In the genomic region with DNA sequence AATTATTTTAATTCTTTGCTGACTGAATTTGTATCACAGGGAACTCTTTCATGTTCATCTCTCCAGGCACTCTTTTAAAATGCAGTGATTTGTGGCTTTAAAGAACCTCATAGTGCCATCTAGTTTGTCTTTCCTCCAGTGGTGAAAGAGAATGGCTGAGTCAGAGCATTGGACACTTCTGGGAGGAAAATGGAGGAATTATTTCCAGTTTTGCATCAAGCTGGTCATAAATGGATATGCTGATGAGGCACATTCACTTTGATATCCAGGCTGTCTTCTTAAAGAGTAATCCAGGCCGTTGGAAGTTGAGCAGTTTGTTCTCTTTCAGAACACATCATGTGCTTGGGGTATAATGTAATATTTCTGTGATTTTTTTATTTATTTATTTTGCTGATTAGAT, we compare ENCODE assay signal across 18 cellular contexts.
DNase-seq lines count a peak whose midpoint lies in the region; ATAC-seq, FAIRE-seq and TF ChIP-seq lines count a peak whose summit lies in the region.
"Had no signal": no experiment of that assay in that cellular context is flagged by ENCODE, and none has a peak within 500 bp of the region (broad histone marks: within the 10 kb centered on the region; RNA-seq: fewer than 3 reads in every experiment).

No MANE protein-coding gene starts in this region.

- no peak for FAIRE-seq in A549 (lab: Jason Lieb, UNC)
- peak; percentile 55 for FAIRE-seq in astrocyte (lab: Jason Lieb, UNC)
- FAIRE-seq in pancreas (lab: Jason Lieb, UNC), result no peak
- FAIRE-seq: A204.1, GM12892 had no signal

- DNase-seq in A549 (ENCODE audit: low read depth in 1 of 2, low spot score in 1 of 2) (no peak), astrocyte (ENCODE audit: low read depth) (no peak), foreskin melanocyte (peak; percentile 94), pancreas (no peak)
- no peak for DNase-seq in activated effector memory CD4-positive, alpha-beta T cell treated with Interleukin-2 at 50 U/mL for 16 hours
- DNase-seq: AML-193, Calu3, DND-41, GDM1, NCI-H1436, NCI-H2081, SJCRH30 had no signal

- no peak for TF ChIP-seq POLR2A in A549 (IDR thresholded peaks at IDR 0.05; ENCODE audit: low read length)

- peaks cover 23% of the 10 kb centered on the region for H3K4me1 ChIP-seq in A549
- H3K4me1 ChIP-seq in HEK293 (ENCODE audit: control insufficient read depth, insufficient read depth, low read length), result no peaks in the 10 kb centered on the region
- peaks cover 5% of the 10 kb centered on the region for H3K4me1 ChIP-seq in astrocyte (ENCODE audit: insufficient read depth, low read length)
- no peaks in the 10 kb centered on the region for H3K4me1 ChIP-seq in pancreas
- H3K4me1 ChIP-seq: SJCRH30 had no signal

- no peak overlapping the region for H2AFZ ChIP-seq in astrocyte (ENCODE audit: low read depth, low read length)

- H3K36me3 ChIP-seq in HEK293 (ENCODE audit: control insufficient read depth in 2 of 2, insufficient read depth in 1 of 2, low read length in 2 of 2), result peaks cover 0 to 13% of the 10 kb centered on the region in 2 experiments; a peak in 1 of 3 replicates
- H3K36me3 ChIP-seq in astrocyte (ENCODE audit: insufficient read depth, low read length), result peaks cover 7% of the 10 kb centered on the region
- H3K36me3 ChIP-seq in pancreas, result peaks cover 0 to 9% (median 0%) of the 10 kb centered on the region in 3 donors
- H3K36me3 ChIP-seq: SJCRH30 had no signal

- H3K79me2 ChIP-seq in astrocyte (ENCODE audit: insufficient read depth, low read length), result peaks cover 18% of the 10 kb centered on the region

- CTCF ChIA-PET in A549 (lab: Yijun Ruan, JAX) (no interaction called here), HEK293 (lab: Yijun Ruan, JAX) (interaction anchor here (0.7 kb wide), 1 partner anchor 163 kb away, joined by 4 read pairs; no protein-coding TSS in a partner anchor)

- TF ChIP-seq CTCF in A549 (IDR thresholded peaks at IDR 0.05), result no peak
- no peak for TF ChIP-seq CTCF in HEK293 (tag by site-specific recombination; IDR thresholded peaks at IDR 0.05)
- no peak for TF ChIP-seq CTCF in astrocyte (IDR thresholded peaks at IDR 0.05; ENCODE audit: insufficient read depth, low read depth, low read length)
- TF ChIP-seq CTCF in pancreas (IDR thresholded peaks at IDR 0.05), result no peak

- H3K9me3 ChIP-seq in A549 (no peaks in the 10 kb centered on the region), HEK293 (ENCODE audit: control insufficient read depth, insufficient read depth, low read depth, low read length) (no peaks in the 10 kb centered on the region), astrocyte (ENCODE audit: insufficient read depth, low read depth, low read length) (no peaks in the 10 kb centered on the region), pancreas (no peaks in the 10 kb centered on the region)
- H3K9me3 ChIP-seq: SJCRH30 had no signal

- no peaks in the 10 kb centered on the region for H3K27me3 Mint-ChIP-seq in astrocyte (ENCODE audit: low read depth, unreplicated experiment)

- peaks cover 2% of the 10 kb centered on the region for H3K36me3 Mint-ChIP-seq in astrocyte (ENCODE audit: low read depth, unreplicated experiment)

- no peaks in the 10 kb centered on the region for H4K20me1 ChIP-seq in astrocyte (ENCODE audit: insufficient read depth, low read length)

- no peak for TF ChIP-seq EP300 in A549 (IDR thresholded peaks at IDR 0.05)

- no peak overlapping the region for H3K4me3 ChIP-seq in A549
- no peak overlapping the region for H3K4me3 ChIP-seq in HEK293 (ENCODE audit: low read depth, low read length)
- H3K4me3 ChIP-seq in astrocyte (ENCODE audit: insufficient read depth, low read depth, low read length), result no peak overlapping the region
- no peak overlapping the region for H3K4me3 ChIP-seq in pancreas
- H3K4me3 ChIP-seq: SJCRH30 had no signal

- H3K9ac ChIP-seq in astrocyte (ENCODE audit: low read length), result no peak overlapping the region

- TF ChIP-seq RAD21 in A549 (conservative IDR thresholded peaks at IDR 0.05 in 1 of 2, IDR thresholded peaks at IDR 0.05 in 1 of 2), result no peak

- peaks cover 19% of the 10 kb centered on the region for H3K4me1 Mint-ChIP-seq in astrocyte (ENCODE audit: low read depth, unreplicated experiment)

- H3K27ac ChIP-seq in A549 (peak overlapping the region in 1 of 2 experiments; percentile 36; a peak in 1 of 6 replicates), HEK293 (ENCODE audit: extremely low read depth, low read depth, low read length) (no peak overlapping the region), astrocyte (ENCODE audit: low read depth, low read length) (no peak overlapping the region), pancreas (no peak overlapping the region)
- H3K27ac ChIP-seq: RWPE1, SJCRH30 had no signal

- POLR2A ChIA-PET in A549 (lab: Yijun Ruan, JAX), result no interaction called here
- POLR2A ChIA-PET in HEK293 (lab: Yijun Ruan, JAX), result no interaction called here

- H3K4me3 Mint-ChIP-seq in astrocyte (ENCODE audit: unreplicated experiment), result no peak overlapping the region

- H3K27me3 ChIP-seq in astrocyte (ENCODE audit: insufficient read depth, low read length), result no peaks in the 10 kb centered on the region
- no peaks in the 10 kb centered on the region for H3K27me3 ChIP-seq in pancreas
- H3K27me3 ChIP-seq: SJCRH30 had no signal

- peak overlapping the region; percentile 57; the same call in 2 of the 3 replicates for H3K4me2 ChIP-seq in A549
- H3K4me2 ChIP-seq in astrocyte (ENCODE audit: low read length), result no peak overlapping the region

- intact Hi-C loops in pancreas (cut with DNase I), result no loop called here

- H3K27ac Mint-ChIP-seq in astrocyte (ENCODE audit: unreplicated experiment), result peak overlapping the region; percentile 16

- ATAC-seq in A549 (peak; percentile 25 to 26; a peak in 3 of 6 replicates), HG03571 (IDR thresholded peaks at IDR 0.05; ENCODE audit: unreplicated experiment) (no peak), pancreas (no peak), GM19324 (IDR thresholded peaks at IDR 0.05; ENCODE audit: low FRiP score, unreplicated experiment) (no peak)

- WGBS in A549 (ENCODE audit: missing lambda C conversion rate), result 39% methylated on average over 1 of the region's 1 CpG
- WGBS in pancreas, 2 donors, result 62 to 67% methylated on average over 1 of the region's 1 CpG

- no peaks in the 10 kb centered on the region for H3K9me3 Mint-ChIP-seq in astrocyte (ENCODE audit: unreplicated experiment)

TF ChIP-seq in A549, 52 proteins besides CTCF, POLR2A, EP300 and RAD21:
- TF ChIP-seq RARB (CRISPR knock-in tag; IDR thresholded peaks at IDR 0.05) (no peak), SREBF2 (IDR thresholded peaks at IDR 0.05) (no peak), MAFK (IDR thresholded peaks at IDR 0.05; ENCODE audit: partially characterized antibody) (peak; percentile 93), HDAC2 (IDR thresholded peaks at IDR 0.05) (no peak), FOSB (CRISPR knock-in tag; IDR thresholded peaks at IDR 0.05) (no peak)

TF ChIP-seq in HEK293, 187 proteins besides CTCF, POLR2A, EP300 and RAD21:
- TF ChIP-seq TRIM28 (IDR thresholded peaks at IDR 0.05; ENCODE audit: borderline replicate concordance, low read length), result peak; percentile 32; the same call in 1 of the 2 replicates
- TF ChIP-seq ZNF239 (tag by site-specific recombination; IDR thresholded peaks at IDR 0.05), result no peak

Comparison
In these comparisons a context has a peak if more than half of its experiments do, and no peak if none do; other contexts are left out.
1. ATAC-seq: peak in A549 (2 of 2); none in HG03571 (single experiment), pancreas (0 of 4) and GM19324 (single experiment).